8 cellular contexts compared by ENCODE assay signal in the genomic region with DNA sequence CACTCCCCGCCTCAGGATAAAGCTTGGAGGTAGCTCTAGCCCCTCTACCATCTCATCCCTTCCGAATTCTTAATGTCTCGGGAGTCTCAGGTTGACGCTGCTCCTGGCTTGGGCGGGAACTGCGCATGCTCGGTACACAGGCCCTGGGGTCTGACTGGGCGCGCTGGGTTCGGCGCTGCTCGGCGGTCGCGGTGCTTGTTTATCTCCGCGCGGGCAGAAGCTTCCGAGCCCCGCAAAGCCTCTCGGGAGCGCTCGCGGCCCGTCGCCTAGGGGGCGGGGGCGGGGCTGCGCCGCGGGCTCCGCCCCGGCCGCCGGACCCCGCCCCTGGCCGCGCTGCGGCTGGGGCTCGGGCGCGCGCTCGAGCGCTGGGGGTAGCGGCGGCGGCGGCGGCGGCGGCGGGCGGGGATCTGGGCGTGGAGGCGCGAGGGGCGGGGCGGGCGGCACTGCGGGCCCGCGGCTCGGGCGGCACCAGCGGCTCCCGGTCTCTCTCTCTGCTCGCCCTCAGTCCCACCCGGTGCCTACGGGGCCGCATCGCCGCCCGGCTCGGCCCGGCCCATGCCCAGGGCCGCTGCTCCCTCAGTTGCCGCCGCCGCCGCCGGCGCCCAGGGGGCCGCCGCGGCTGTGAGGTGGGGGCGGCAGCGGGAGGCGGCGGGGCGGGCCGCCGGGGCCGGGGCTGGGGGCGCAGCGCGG. TPM values are rescaled to one million over a fixed set of nuclear protein-coding genes. Genes with fewer than 3 reads are reported as not detected.
A peak's percentile ranks its signal among the peaks of the same experiment; 100 is the strongest.
DNase-seq lines count a peak whose midpoint lies in the region; ATAC-seq and TF ChIP-seq lines count a peak whose summit lies in the region.

RAP2A (plus strand) TSS at position 443 of the 690 bp plus-strand sequence. CDS start 302 bp downstream, outside the sequence.

- H3K27me3 ChIP-seq in duodenal mucosa (ENCODE audit: control insufficient read depth in 1 of 2, insufficient read depth in 2 of 2, low read length in 2 of 2), result no peaks in the 10 kb centered on the region
- H3K27me3 ChIP-seq in lower lobe of right lung (ENCODE audit: low read depth), result no peaks in the 10 kb centered on the region

- peak; percentile 44 for ATAC-seq in GM19452 (IDR thresholded peaks at IDR 0.05; ENCODE audit: unreplicated experiment)
- ATAC-seq in activated CD8-positive, alpha-beta T cell treated with anti-CD3 and anti-CD28 coated beads for 36 hours, result peak; percentile 70
- ATAC-seq in lower lobe of right lung, result peak; percentile 90 to 92

- intact Hi-C loops in activated CD8-positive, alpha-beta T cell treated with anti-CD3 and anti-CD28 coated beads for 36 hours (cut with micrococcal nuclease), result loop anchor here (10.0 kb wide), 2 partner anchors 209 to 541 kb away; partner anchors contain the start of gene MBNL2
- intact Hi-C loops in lower lobe of right lung (cut with DNase I), result no loop called here

- H3K27ac ChIP-seq in C4-2B (peak within 1 kb of the TSS; percentile 80), duodenal mucosa (ENCODE audit: low read depth, low read length) (peak within 1 kb of the TSS; percentile 100), lower lobe of right lung (peak within 1 kb of the TSS; percentile 99)

- peak within 1 kb of the TSS; percentile 97 for H3K27ac Mint-ChIP-seq in activated CD8-positive, alpha-beta T cell treated with anti-CD3 and anti-CD28 coated beads for 36 hours

- DNase-seq in HK-2 (ENCODE audit: unreplicated experiment) (peak; percentile 77), NCI-H82 treated with DMSO at 0.1 percent for 48 hours (lab: John Stamatoyannopoulos, UW; ENCODE audit: unreplicated experiment) (peak; percentile 86), lower lobe of right lung (peak; percentile 93)
- peak; percentile 91 for DNase-seq in activated CD8-positive, alpha-beta T cell treated with anti-CD3 and anti-CD28 coated beads for 36 hours
- DNase-seq in stimulated activated CD4-positive, alpha-beta T cell treated with anti-CD3 and anti-CD28 coated beads, TNF-alpha, amount 100 ng/mL, for 1 hour (ENCODE audit: low read depth in 3 of 3, low spot score in 1 of 3), result peak; percentile 77 to 85 (median 77)

- TF ChIP-seq CTCF in C4-2B (conservative IDR thresholded peaks at IDR 0.05) (peak; percentile 6), lower lobe of right lung (IDR thresholded peaks at IDR 0.05) (no peak)
- TF ChIP-seq CTCF in activated CD8-positive, alpha-beta T cell treated with anti-CD3 and anti-CD28 coated beads for 36 hours (IDR thresholded peaks at IDR 0.05), result no peak

- H3K4me3 Mint-ChIP-seq in activated CD8-positive, alpha-beta T cell treated with anti-CD3 and anti-CD28 coated beads for 36 hours, result peak within 1 kb of the TSS; percentile 97

- H3K36me3 Mint-ChIP-seq in activated CD8-positive, alpha-beta T cell treated with anti-CD3 and anti-CD28 coated beads for 36 hours (ENCODE audit: low read depth), result peaks cover 2% of the 10 kb centered on the region

- peak within 1 kb of the TSS; percentile 84 to 99 for H3K4me3 ChIP-seq in duodenal mucosa (ENCODE audit: low read depth in 1 of 2, low read length in 2 of 2)
- peak within 1 kb of the TSS; percentile 81 for H3K4me3 ChIP-seq in lower lobe of right lung

- no peaks in the 10 kb centered on the region for H3K9me3 ChIP-seq in duodenal mucosa (ENCODE audit: control insufficient read depth in 1 of 2, low read length in 2 of 2)
- no peaks in the 10 kb centered on the region for H3K9me3 ChIP-seq in lower lobe of right lung

- CTCF ChIA-PET in activated CD8-positive, alpha-beta T cell treated with anti-CD3 and anti-CD28 coated beads for 36 hours (lab: Charles Lee), result interaction anchor here (1.0 to 1.1 kb wide), 2 partner anchors 25 to 366 kb away, joined by 3 to 4 read pairs; no protein-coding TSS in a partner anchor

- H3K36me3 ChIP-seq in duodenal mucosa (ENCODE audit: control insufficient read depth in 1 of 2, insufficient read depth in 2 of 2, low read length in 2 of 2), result no peaks in the 10 kb centered on the region
- no peaks in the 10 kb centered on the region for H3K36me3 ChIP-seq in lower lobe of right lung

- peak within 1 kb of the TSS; percentile 98 to 100 for H3K9ac ChIP-seq in duodenal mucosa (ENCODE audit: low read depth in 1 of 2, low read length in 2 of 2)

- POLR2A ChIA-PET in activated CD8-positive, alpha-beta T cell treated with anti-CD3 and anti-CD28 coated beads for 36 hours (lab: Charles Lee), result interaction anchor here (0.9 to 1.7 kb wide), 4 partner anchors 25 to 212 kb away, joined by 3 to 14 read pairs (median 6); partner anchors contain the start of gene MBNL2

- H3K9me3 Mint-ChIP-seq in activated CD8-positive, alpha-beta T cell treated with anti-CD3 and anti-CD28 coated beads for 36 hours, result no peaks in the 10 kb centered on the region

- H3K4me1 ChIP-seq in duodenal mucosa (ENCODE audit: control insufficient read depth in 1 of 2, insufficient read depth in 2 of 2, low read length in 2 of 2), result peaks cover 5 to 29% of the 10 kb centered on the region in 2 donors
- H3K4me1 ChIP-seq in lower lobe of right lung, result peaks cover 36% of the 10 kb centered on the region

- H3K4me1 Mint-ChIP-seq in activated CD8-positive, alpha-beta T cell treated with anti-CD3 and anti-CD28 coated beads for 36 hours (ENCODE audit: low read depth), result peaks cover 25% of the 10 kb centered on the region

- H3K27me3 Mint-ChIP-seq in activated CD8-positive, alpha-beta T cell treated with anti-CD3 and anti-CD28 coated beads for 36 hours, result peaks cover under 1% of the 10 kb centered on the region

RNA-seq across cellular contexts. Expression of gene RAP2A, which starts in this region (rescaled TPM):
- 10 to 100 TPM; 19.8 to 21.5 TPM for total RNA-seq in activated CD8-positive, alpha-beta T cell treated with anti-CD3 and anti-CD28 coated beads for 36 hours
- total RNA-seq in lower lobe of right lung, result 42.5 TPM

Comparison
In these comparisons a context has a peak if more than half of its experiments do, and no peak if none do; other contexts are left out.
1. Peak in every context shown above with its lines: DNase-seq, ATAC-seq, H3K4me3 ChIP-seq and H3K27ac ChIP-seq.